ENCODE assay signal across 21 cellular contexts in genomic region chr11:61453702-61454101, GRCh38. TPM values are rescaled to one million over a fixed set of nuclear protein-coding genes. Genes with fewer than 3 reads are reported as not detected.
A peak's percentile ranks its signal among the peaks of the same experiment; 100 is the strongest.
DNase-seq lines count a peak whose midpoint lies in the region; ATAC-seq and TF ChIP-seq lines count a peak whose summit lies in the region.
"Had no signal": no experiment of that assay in that cellular context is flagged by ENCODE, and none has a peak within 500 bp of the region (broad histone marks: within the 10 kb centered on the region; RNA-seq: fewer than 3 reads in every experiment).

No MANE protein-coding gene starts in this region.

- H3K9me3 ChIP-seq in T-helper 17 cell (ENCODE audit: control insufficient read depth, low read length, poor library complexity, severe bottlenecking) (no peaks in the 10 kb centered on the region), muscle layer of colon (ENCODE audit: low read length) (no peaks in the 10 kb centered on the region), sigmoid colon (no peaks in the 10 kb centered on the region)

- peaks cover 6% of the 10 kb centered on the region for H3K4me1 Mint-ChIP-seq in activated naive CD8-positive, alpha-beta T cell treated with anti-CD3 and anti-CD28 coated beads, Interleukin-2, amount 50 U/mL, for 24 hours
- peaks cover 4% of the 10 kb centered on the region for H3K4me1 Mint-ChIP-seq in activated naive CD8-positive, alpha-beta T cell treated with anti-CD3 and anti-CD28 coated beads for 36 hours
- H3K4me1 Mint-ChIP-seq in T-helper 17 cell: peaks cover 18% of the 10 kb centered on the region
- H3K4me1 Mint-ChIP-seq in HFFc6 (ENCODE audit: low read depth): no peaks in the 10 kb centered on the region
- peaks cover 15 to 22% of the 10 kb centered on the region in 2 donors for H3K4me1 Mint-ChIP-seq in natural killer cell

- ATAC-seq in activated naive CD8-positive, alpha-beta T cell treated with anti-CD3 and anti-CD28 coated beads, Interleukin-2, amount 50 U/mL, for 24 hours: no peak
- no peak for ATAC-seq in T-helper 17 cell
- ATAC-seq in natural killer cell: no peak

- WGBS in sigmoid colon, 2 donors: 76 to 83% methylated on average over 3 of the region's 3 CpGs

- H3K36me3 Mint-ChIP-seq in activated naive CD8-positive, alpha-beta T cell treated with anti-CD3 and anti-CD28 coated beads, Interleukin-2, amount 50 U/mL, for 24 hours (ENCODE audit: low read depth): peaks cover 24% of the 10 kb centered on the region
- peaks cover 4% of the 10 kb centered on the region for H3K36me3 Mint-ChIP-seq in activated naive CD8-positive, alpha-beta T cell treated with anti-CD3 and anti-CD28 coated beads for 36 hours
- peaks cover 6% of the 10 kb centered on the region for H3K36me3 Mint-ChIP-seq in T-helper 17 cell (ENCODE audit: low read depth)
- H3K36me3 Mint-ChIP-seq in HFFc6 (ENCODE audit: low read depth): peaks cover 15% of the 10 kb centered on the region; the same call in 1 of the 2 replicates
- no peaks in the 10 kb centered on the region for H3K36me3 Mint-ChIP-seq in natural killer cell

- H3K4me1 ChIP-seq in muscle layer of colon (ENCODE audit: insufficient read depth, low read length) (peaks cover 33% of the 10 kb centered on the region), sigmoid colon (peaks cover 0 to 41% (median 30%) of the 10 kb centered on the region in 4 donors)

- TF ChIP-seq CTCF in sigmoid colon (IDR thresholded peaks at IDR 0.05): no peak
- no peak for TF ChIP-seq CTCF in HFFc6 (IDR thresholded peaks at IDR 0.05)
- no peak for TF ChIP-seq CTCF in natural killer cell (IDR thresholded peaks at IDR 0.05)

- peaks cover 10% of the 10 kb centered on the region for H3K36me3 ChIP-seq in muscle layer of colon (ENCODE audit: insufficient read depth, low read length)
- no peaks in the 10 kb centered on the region for H3K36me3 ChIP-seq in sigmoid colon

- intact Hi-C loops in sigmoid colon (cut with DNase I): no loop called here
- intact Hi-C loops in natural killer cell (cut with micrococcal nuclease): no loop called here

- TF ChIP-seq POLR2A in sigmoid colon (IDR thresholded peaks at IDR 0.05): no peak

- H3K9ac ChIP-seq in muscle layer of colon (ENCODE audit: low read length): no peak overlapping the region

- DNase-seq in activated naive CD8-positive, alpha-beta T cell treated with anti-CD3 and anti-CD28 coated beads, Interleukin-2, amount 50 U/mL, for 24 hours: no peak
- DNase-seq in activated naive CD8-positive, alpha-beta T cell treated with anti-CD3 and anti-CD28 coated beads for 36 hours: no peak
- DNase-seq in T-helper 17 cell: no peak
- DNase-seq in sigmoid colon: no peak
- no peak for DNase-seq in HFFc6
- DNase-seq in natural killer cell: no peak
- no peak for DNase-seq in activated gamma-delta T cell treated with Interleukin-2 at 50 U/mL for 16 hours
- DNase-seq: DMS53, GF-D8, GOT3, HCEC 1CT, KG1, NCI-H1092, NCI-H1436, NCI-H1930, NCI-H748 treated with DMSO at 0.1 percent for 48 hours, SHP77 had no signal

- no peak for TF ChIP-seq EP300 in sigmoid colon (IDR thresholded peaks at IDR 0.05)

- no peaks in the 10 kb centered on the region for H3K27me3 Mint-ChIP-seq in activated naive CD8-positive, alpha-beta T cell treated with anti-CD3 and anti-CD28 coated beads, Interleukin-2, amount 50 U/mL, for 24 hours
- H3K27me3 Mint-ChIP-seq in activated naive CD8-positive, alpha-beta T cell treated with anti-CD3 and anti-CD28 coated beads for 36 hours: no peaks in the 10 kb centered on the region
- H3K27me3 Mint-ChIP-seq in T-helper 17 cell (no peaks in the 10 kb centered on the region), HFFc6 (ENCODE audit: insufficient read depth) (no peaks in the 10 kb centered on the region), natural killer cell (ENCODE audit: low read depth in 2 of 2) (no peaks in the 10 kb centered on the region)

- H3K27ac Mint-ChIP-seq in activated naive CD8-positive, alpha-beta T cell treated with anti-CD3 and anti-CD28 coated beads, Interleukin-2, amount 50 U/mL, for 24 hours: peak overlapping the region; percentile 16
- H3K27ac Mint-ChIP-seq in activated naive CD8-positive, alpha-beta T cell treated with anti-CD3 and anti-CD28 coated beads for 36 hours: no peak overlapping the region
- H3K27ac Mint-ChIP-seq in T-helper 17 cell (peak overlapping the region; percentile 19), HFFc6 (no peak overlapping the region), natural killer cell (peak overlapping the region in 1 of 2 donors; percentile 44)

- no peaks in the 10 kb centered on the region for H3K27me3 ChIP-seq in muscle layer of colon (ENCODE audit: control insufficient read depth in 1 of 2, insufficient read depth in 2 of 2, low read length in 2 of 2)
- no peaks in the 10 kb centered on the region for H3K27me3 ChIP-seq in sigmoid colon

- no peak overlapping the region for H3K4me3 ChIP-seq in muscle layer of colon (ENCODE audit: low read depth in 1 of 2, low read length in 2 of 2)
- H3K4me3 ChIP-seq in sigmoid colon: no peak overlapping the region

- no peak overlapping the region for H3K4me3 Mint-ChIP-seq in activated naive CD8-positive, alpha-beta T cell treated with anti-CD3 and anti-CD28 coated beads, Interleukin-2, amount 50 U/mL, for 24 hours
- H3K4me3 Mint-ChIP-seq in activated naive CD8-positive, alpha-beta T cell treated with anti-CD3 and anti-CD28 coated beads for 36 hours: no peak overlapping the region
- H3K4me3 Mint-ChIP-seq in T-helper 17 cell (no peak overlapping the region), HFFc6 (no peak overlapping the region), natural killer cell (no peak overlapping the region)

- no peaks in the 10 kb centered on the region for H3K9me3 Mint-ChIP-seq in activated naive CD8-positive, alpha-beta T cell treated with anti-CD3 and anti-CD28 coated beads, Interleukin-2, amount 50 U/mL, for 24 hours
- no peaks in the 10 kb centered on the region for H3K9me3 Mint-ChIP-seq in activated naive CD8-positive, alpha-beta T cell treated with anti-CD3 and anti-CD28 coated beads for 36 hours
- H3K9me3 Mint-ChIP-seq in HFFc6: no peaks in the 10 kb centered on the region
- H3K9me3 Mint-ChIP-seq in natural killer cell: no peaks in the 10 kb centered on the region

- H3K27ac ChIP-seq in muscle layer of colon (ENCODE audit: low read depth, low read length) (peak overlapping the region; percentile 59), sigmoid colon (peak overlapping the region in 3 of 4 donors; percentile 54 to 78 (median 68))
- H3K27ac ChIP-seq: C4-2B had no signal

RNA-seq across cellular contexts. Expression of gene SDHAF2, which starts 23.8 kb away (rescaled TPM):
- 10 to 100 TPM; 41.7 to 44.4 TPM for total RNA-seq in activated naive CD8-positive, alpha-beta T cell treated with anti-CD3 and anti-CD28 coated beads for 36 hours
- total RNA-seq in T-helper 17 cell (10 to 100 TPM; 31.1 to 32.7 TPM), sigmoid colon (10 to 100 TPM; 27.3 to 97.3 (median 61.2) TPM), natural killer cell (10 to 100 TPM; 40.2 to 50.4 (median 40.8) TPM)
- polyA plus RNA-seq in sigmoid colon: 10 to 100 TPM; 45.7 to 62.5 (median 61.7) TPM
- total RNA-seq in HFFc6 (2021; fragmentation: NEBNext Ultra II Directional; extraction: Animal tissue kit (Norgen Biotek cat#: 25700)): 10 to 100 TPM; 33.9 to 43.0 (median 38.3) TPM

RNA-seq across cellular contexts. Expression of gene CPSF7, which starts 23.9 kb away (rescaled TPM):
- total RNA-seq in activated naive CD8-positive, alpha-beta T cell treated with anti-CD3 and anti-CD28 coated beads for 36 hours: 100 to 1,000 TPM; 123 to 139 TPM
- total RNA-seq in T-helper 17 cell (100 to 1,000 TPM in 1 of 2 donors, 10 to 100 TPM in 1; 94.7 to 104 TPM), sigmoid colon (10 to 100 TPM; 38.2 to 45.4 (median 42.0) TPM), natural killer cell (100 to 1,000 TPM in 2 of 3 donors, 10 to 100 TPM in 1; 99.5 to 120 (median 104) TPM)
- polyA plus RNA-seq in sigmoid colon: 10 to 100 TPM; 18.0 to 48.4 (median 19.0) TPM
- 10 to 100 TPM; 56.9 to 72.4 (median 64.8) TPM for total RNA-seq in HFFc6 (2021; fragmentation: NEBNext Ultra II Directional; extraction: Animal tissue kit (Norgen Biotek cat#: 25700))

RNA-seq across cellular contexts. Expression of gene LRRC10B, which starts 54.8 kb away (rescaled TPM):
- total RNA-seq in activated naive CD8-positive, alpha-beta T cell treated with anti-CD3 and anti-CD28 coated beads for 36 hours: not detected
- total RNA-seq in T-helper 17 cell: not detected
- total RNA-seq in sigmoid colon: 1 to 10 TPM in 2 of 4 donors, under 1 TPM in 2; 0.71 to 4.4 (median 1.3) TPM
- 1 to 10 TPM in 1 of 3 donors, not detected in 2; 1.1 TPM for polyA plus RNA-seq in sigmoid colon
- not detected for total RNA-seq in HFFc6 (2021; fragmentation: NEBNext Ultra II Directional; extraction: Animal tissue kit (Norgen Biotek cat#: 25700))
- not detected for total RNA-seq in natural killer cell
- total RNA-seq: NCI-H460, OCI-LY7 had no signal

Comparison
In these comparisons a context has a peak if more than half of its experiments do, and no peak if none do; other contexts are left out.
1. H3K27ac Mint-ChIP-seq: peak in activated naive CD8-positive, alpha-beta T cell treated with anti-CD3 and anti-CD28 coated beads, Interleukin-2, amount 50 U/mL, for 24 hours (single experiment) and T-helper 17 cell (single experiment); none in activated naive CD8-positive, alpha-beta T cell treated with anti-CD3 and anti-CD28 coated beads for 36 hours (single experiment) and HFFc6 (single experiment).